ENCODE assay signal across 1 cellular context in the genomic region with DNA sequence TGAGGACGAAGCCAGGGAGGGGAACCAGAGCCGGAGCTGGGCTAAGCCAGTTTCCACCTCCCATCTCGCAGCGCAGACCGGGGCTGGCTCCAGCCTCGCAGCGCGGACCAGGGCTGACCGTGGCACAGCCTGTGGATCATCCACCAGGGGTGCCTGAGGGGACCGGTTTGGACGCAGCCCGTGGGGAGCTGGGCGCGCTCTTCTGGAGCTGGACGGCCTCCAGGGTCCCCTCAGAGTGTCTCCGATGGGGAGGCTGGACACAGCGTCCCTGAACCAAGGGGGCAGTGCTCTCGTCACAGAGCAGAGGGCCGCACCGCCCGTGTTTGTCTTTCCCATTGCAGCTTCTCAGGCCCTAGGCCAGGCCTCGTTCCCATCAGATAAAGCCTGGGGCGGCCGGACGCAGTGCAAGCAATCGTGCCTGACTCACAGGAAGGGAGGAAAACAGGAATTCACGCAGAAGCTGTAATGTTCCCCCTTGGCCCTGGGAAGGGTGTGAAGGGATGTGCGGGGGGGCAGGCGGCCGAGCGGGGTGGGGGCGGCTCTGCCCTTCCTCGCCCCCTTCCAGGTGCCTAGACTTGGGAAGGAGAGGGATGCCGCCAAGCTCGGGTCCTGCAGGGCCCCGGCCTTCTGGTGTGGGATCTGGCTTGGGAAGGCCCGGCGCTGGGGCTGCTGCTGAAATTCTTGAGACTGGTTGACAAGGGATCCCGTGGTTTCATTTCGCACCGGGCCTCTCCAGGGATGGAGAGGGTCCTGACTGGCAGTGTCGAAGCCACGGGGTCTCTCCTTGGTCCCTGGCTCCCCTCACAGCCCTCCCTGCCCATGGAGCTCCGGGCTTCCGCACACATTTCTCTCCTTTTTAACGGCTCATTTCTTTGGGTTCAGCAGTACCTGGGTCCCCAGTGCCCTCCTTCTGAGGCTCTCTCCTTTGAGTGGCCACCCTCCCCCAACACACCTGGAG.
TF ChIP-seq lines count a peak whose summit lies in the region.

No MANE protein-coding gene starts in this region.

TF ChIP-seq in SK-N-SH treated with all-trans-retinoic acid at 6 μM for 48 hours, 23 proteins besides CTCF, POLR2A, EP300 and RAD21 (continued from another document):
- TF ChIP-seq TSHZ2 (CRISPR knock-in tag; IDR thresholded peaks at IDR 0.05) (peak; percentile 61), ESRRG (CRISPR knock-in tag; IDR thresholded peaks at IDR 0.05) (peak; percentile 25; the same call in 1 of the 2 replicates), ZFP3 (CRISPR knock-in tag; IDR thresholded peaks at IDR 0.05) (peak; percentile 89), ZNF565 (CRISPR knock-in tag; conservative IDR thresholded peaks at IDR 0.05; ENCODE audit: low read depth) (peak; percentile 75; the same call in 1 of the 2 replicates), GLIS3 (CRISPR knock-in tag; IDR thresholded peaks at IDR 0.05) (peak; percentile 33; the same call in 1 of the 2 replicates), PATZ1 (CRISPR knock-in tag; IDR thresholded peaks at IDR 0.05; ENCODE audit: borderline replicate concordance) (peak; percentile 76; the same call in 1 of the 2 replicates)
